In the genomic region with DNA sequence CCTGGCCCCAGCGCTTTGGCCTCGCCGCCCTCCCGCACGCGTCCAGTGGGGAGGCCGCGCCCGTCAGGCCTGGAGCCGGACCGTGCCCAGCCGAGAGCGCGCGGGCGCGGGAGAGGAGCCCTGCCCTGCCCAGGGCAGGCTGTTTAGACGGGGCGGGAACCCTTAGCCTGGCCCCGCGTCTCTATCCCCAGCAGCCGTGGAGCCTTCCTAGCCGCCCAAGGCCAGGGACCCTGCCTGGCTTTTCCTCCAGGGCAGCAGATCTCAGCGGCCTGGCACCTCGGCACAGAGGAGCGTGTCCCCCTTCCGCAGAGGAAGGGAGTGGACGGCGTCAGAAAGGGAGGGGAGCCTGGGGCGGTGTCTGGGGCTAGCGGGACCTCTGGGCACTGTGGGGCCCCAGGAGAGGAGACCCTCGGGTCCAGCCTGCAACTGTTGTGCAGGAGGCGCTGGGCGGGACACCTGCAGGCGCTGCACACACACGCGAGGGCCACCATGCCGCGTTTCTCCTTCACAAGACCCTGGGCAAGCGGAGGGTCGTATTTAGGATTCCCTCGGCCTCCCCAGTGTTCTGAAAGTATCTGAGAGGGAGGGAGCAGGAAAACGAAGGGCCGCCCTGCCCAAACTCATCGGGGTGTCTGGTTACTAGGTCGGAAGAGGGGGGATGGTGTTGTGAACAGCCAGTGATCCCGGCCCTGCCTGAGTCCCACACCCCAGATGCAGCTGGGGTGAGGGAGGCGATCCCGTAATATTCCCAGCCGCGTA, we compare ENCODE assay signal across 8 cellular contexts. TPM values are rescaled to one million over a fixed set of nuclear protein-coding genes. Genes with fewer than 3 reads are reported as not detected.
DNase-seq lines count a peak whose midpoint lies in the region; ATAC-seq and TF ChIP-seq lines count a peak whose summit lies in the region.

No MANE protein-coding gene starts in this region.

- POLR2A ChIA-PET in WTC11 (lab: Charles Lee): interaction anchor here (0.6 to 0.7 kb wide), 3 partner anchors 24 to 367 kb away, joined by 3 read pairs; no protein-coding TSS in a partner anchor

- no peak overlapping the region for H3K27ac ChIP-seq in smooth muscle cell (ENCODE audit: low read depth)

- H3K4me3 Mint-ChIP-seq in WTC11: peak overlapping the region; percentile 47

- CTCF ChIA-PET in WTC11 (lab: Charles Lee): interaction anchor here (0.8 to 4.1 kb wide), 12 partner anchors 10 to 421 kb away, joined by 3 to 23 read pairs (median 4); no protein-coding TSS in a partner anchor

- H3K79me2 ChIP-seq in smooth muscle cell (ENCODE audit: low read depth): no peaks in the 10 kb centered on the region

- H3K4me1 ChIP-seq in smooth muscle cell (ENCODE audit: low read depth): peaks cover 19% of the 10 kb centered on the region

- peaks cover 19% of the 10 kb centered on the region for H4K20me1 ChIP-seq in smooth muscle cell (ENCODE audit: low read depth)

- H3K4me1 Mint-ChIP-seq in WTC11: peaks cover 18% of the 10 kb centered on the region

- H3K9me3 Mint-ChIP-seq in WTC11: no peaks in the 10 kb centered on the region

- peaks cover 82% of the 10 kb centered on the region for H3K27me3 Mint-ChIP-seq in WTC11 (ENCODE audit: low read depth)

- peaks cover 98% of the 10 kb centered on the region for H3K27me3 ChIP-seq in smooth muscle cell (ENCODE audit: low read depth)

- H3K9ac ChIP-seq in smooth muscle cell (ENCODE audit: low read depth): no peak overlapping the region

- peak overlapping the region; percentile 85 for H3K4me2 ChIP-seq in smooth muscle cell

- WGBS in smooth muscle cell (ENCODE audit: low lambda C conversion rate): 19% methylated on average over 42 of the region's 51 CpGs

- no peaks in the 10 kb centered on the region for H3K36me3 Mint-ChIP-seq in WTC11

- no peaks in the 10 kb centered on the region for H3K36me3 ChIP-seq in smooth muscle cell (ENCODE audit: low read depth)

- H3K9me3 ChIP-seq in iPS-18c (ENCODE audit: control insufficient read depth, insufficient read depth, low read length) (no peaks in the 10 kb centered on the region), smooth muscle cell (replicated peaks; ENCODE audit: low read depth) (no peaks in the 10 kb centered on the region)

- no peak for TF ChIP-seq CTCF in WTC11 (IDR thresholded peaks at IDR 0.05)
- TF ChIP-seq CTCF in smooth muscle cell (IDR thresholded peaks at IDR 0.05; ENCODE audit: borderline replicate concordance, insufficient read depth, poor library complexity, severe bottlenecking): no peak

- peak; percentile 14 for ATAC-seq in WTC11
- ATAC-seq in HG03135 (IDR thresholded peaks at IDR 0.05; ENCODE audit: unreplicated experiment): no peak

- peak; percentile 38 for DNase-seq in NCI-H2227 (lab: John Stamatoyannopoulos, UW; ENCODE audit: unreplicated experiment)
- no peak for DNase-seq in NCI-H2227 treated with DMSO at 0.1 percent for 48 hours (lab: John Stamatoyannopoulos, UW)
- no peak for DNase-seq in WTC11 (ENCODE audit: low spot score)
- no peak for DNase-seq in smooth muscle cell (lab: John Stamatoyannopoulos, UW; ENCODE audit: unreplicated experiment)
- no peak for DNase-seq in NCI-H524 treated with DMSO at 0.1 percent for 48 hours (lab: John Stamatoyannopoulos, UW)
- DNase-seq in activated CD4-positive, CD25-positive, alpha-beta regulatory T cell (lab: John Stamatoyannopoulos, UW): no peak

- H3K4me3 ChIP-seq in iPS-18c (ENCODE audit: insufficient read depth, low read depth, low read length) (peak overlapping the region; percentile 31; the same call in 1 of the 2 replicates), smooth muscle cell (peak overlapping the region; percentile 45)

- no peak overlapping the region for H3K27ac Mint-ChIP-seq in WTC11

- no peak overlapping the region for H2AFZ ChIP-seq in smooth muscle cell (ENCODE audit: low read depth)

- H3F3A ChIP-seq in smooth muscle cell (ENCODE audit: low read depth): no peaks in the 10 kb centered on the region

TF ChIP-seq in WTC11, 78 proteins besides CTCF, POLR2A, EP300 and RAD21:
- TF ChIP-seq IRF2 (CRISPR knock-in tag; IDR thresholded peaks at IDR 0.05; ENCODE audit: borderline replicate concordance, low read depth) (no peak), TCF7 (CRISPR knock-in tag; IDR thresholded peaks at IDR 0.05; ENCODE audit: low read depth) (no peak), HMGXB4 (CRISPR knock-in tag; IDR thresholded peaks at IDR 0.05) (peak; percentile 32; the same call in 1 of the 2 replicates), RELA (CRISPR knock-in tag; IDR thresholded peaks at IDR 0.05; ENCODE audit: borderline replicate concordance) (no peak)
- TF ChIP-seq, protein P1, sequence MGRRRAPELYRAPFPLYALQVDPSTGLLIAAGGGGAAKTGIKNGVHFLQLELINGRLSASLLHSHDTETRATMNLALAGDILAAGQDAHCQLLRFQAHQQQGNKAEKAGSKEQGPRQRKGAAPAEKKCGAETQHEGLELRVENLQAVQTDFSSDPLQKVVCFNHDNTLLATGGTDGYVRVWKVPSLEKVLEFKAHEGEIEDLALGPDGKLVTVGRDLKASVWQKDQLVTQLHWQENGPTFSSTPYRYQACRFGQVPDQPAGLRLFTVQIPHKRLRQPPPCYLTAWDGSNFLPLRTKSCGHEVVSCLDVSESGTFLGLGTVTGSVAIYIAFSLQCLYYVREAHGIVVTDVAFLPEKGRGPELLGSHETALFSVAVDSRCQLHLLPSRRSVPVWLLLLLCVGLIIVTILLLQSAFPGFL (CRISPR knock-in tag; IDR thresholded peaks at IDR 0.05; ENCODE audit: borderline replicate concordance): no peak
- TF ChIP-seq, protein P2, sequence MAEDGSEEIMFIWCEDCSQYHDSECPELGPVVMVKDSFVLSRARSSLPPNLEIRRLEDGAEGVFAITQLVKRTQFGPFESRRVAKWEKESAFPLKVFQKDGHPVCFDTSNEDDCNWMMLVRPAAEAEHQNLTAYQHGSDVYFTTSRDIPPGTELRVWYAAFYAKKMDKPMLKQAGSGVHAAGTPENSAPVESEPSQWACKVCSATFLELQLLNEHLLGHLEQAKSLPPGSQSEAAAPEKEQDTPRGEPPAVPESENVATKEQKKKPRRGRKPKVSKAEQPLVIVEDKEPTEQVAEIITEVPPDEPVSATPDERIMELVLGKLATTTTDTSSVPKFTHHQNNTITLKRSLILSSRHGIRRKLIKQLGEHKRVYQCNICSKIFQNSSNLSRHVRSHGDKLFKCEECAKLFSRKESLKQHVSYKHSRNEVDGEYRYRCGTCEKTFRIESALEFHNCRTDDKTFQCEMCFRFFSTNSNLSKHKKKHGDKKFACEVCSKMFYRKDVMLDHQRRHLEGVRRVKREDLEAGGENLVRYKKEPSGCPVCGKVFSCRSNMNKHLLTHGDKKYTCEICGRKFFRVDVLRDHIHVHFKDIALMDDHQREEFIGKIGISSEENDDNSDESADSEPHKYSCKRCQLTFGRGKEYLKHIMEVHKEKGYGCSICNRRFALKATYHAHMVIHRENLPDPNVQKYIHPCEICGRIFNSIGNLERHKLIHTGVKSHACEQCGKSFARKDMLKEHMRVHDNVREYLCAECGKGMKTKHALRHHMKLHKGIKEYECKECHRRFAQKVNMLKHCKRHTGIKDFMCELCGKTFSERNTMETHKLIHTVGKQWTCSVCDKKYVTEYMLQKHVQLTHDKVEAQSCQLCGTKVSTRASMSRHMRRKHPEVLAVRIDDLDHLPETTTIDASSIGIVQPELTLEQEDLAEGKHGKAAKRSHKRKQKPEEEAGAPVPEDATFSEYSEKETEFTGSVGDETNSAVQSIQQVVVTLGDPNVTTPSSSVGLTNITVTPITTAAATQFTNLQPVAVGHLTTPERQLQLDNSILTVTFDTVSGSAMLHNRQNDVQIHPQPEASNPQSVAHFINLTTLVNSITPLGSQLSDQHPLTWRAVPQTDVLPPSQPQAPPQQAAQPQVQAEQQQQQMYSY (CRISPR knock-in tag; IDR thresholded peaks at IDR 0.05): no peak

RNA-seq across cellular contexts. Expression of gene NPTX1, which starts 2.3 kb away (rescaled TPM):
- total RNA-seq in WTC11 (2021): 9.7 to 15.1 TPM (median 10.8 TPM) in 3 replicates
- total RNA-seq in smooth muscle cell: 1.8 and 3.9 TPM in 2 replicates
- 5.9 and 7.6 TPM in 2 replicates for polyA plus RNA-seq in smooth muscle cell
